2 cellular contexts compared by ENCODE assay signal in the genomic region with DNA sequence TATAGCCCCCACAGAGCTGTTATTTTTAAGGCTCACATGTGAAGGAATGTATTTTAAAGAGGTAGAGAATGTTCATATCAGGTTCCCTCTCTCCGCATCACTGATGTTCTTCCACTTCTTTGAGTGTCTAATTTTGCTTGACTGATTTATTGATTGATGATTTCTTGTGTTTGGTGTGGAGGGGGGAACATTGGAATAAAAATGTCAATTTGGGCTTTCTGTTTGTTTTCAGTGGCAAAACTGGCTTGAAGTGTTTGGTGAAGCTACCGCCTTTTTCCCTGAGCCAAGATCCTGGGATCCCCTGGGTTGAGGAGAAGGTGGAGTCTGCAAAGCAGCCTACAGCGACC.
TF ChIP-seq lines count a peak whose summit lies in the region.

No MANE protein-coding gene starts in this region.

TF ChIP-seq in IMR-90, 13 proteins besides CTCF, POLR2A, EP300 and RAD21:
- TF ChIP-seq BHLHE40 (IDR thresholded peaks at IDR 0.05; ENCODE audit: low read depth, low read length) (no peak), MAZ (IDR thresholded peaks at IDR 0.05; ENCODE audit: borderline replicate concordance, low read depth, low read length) (no peak), MAFK (IDR thresholded peaks at IDR 0.05; ENCODE audit: low read depth, low read length) (no peak), CHD1 (IDR thresholded peaks at IDR 0.05; ENCODE audit: low read depth, low read length) (no peak), CEBPB (IDR thresholded peaks at IDR 0.05; ENCODE audit: low read depth, low read length) (no peak), NFE2L2 (IDR thresholded peaks at IDR 0.05; ENCODE audit: low read depth, low read length) (no peak)
- TF ChIP-seq, protein P1, sequence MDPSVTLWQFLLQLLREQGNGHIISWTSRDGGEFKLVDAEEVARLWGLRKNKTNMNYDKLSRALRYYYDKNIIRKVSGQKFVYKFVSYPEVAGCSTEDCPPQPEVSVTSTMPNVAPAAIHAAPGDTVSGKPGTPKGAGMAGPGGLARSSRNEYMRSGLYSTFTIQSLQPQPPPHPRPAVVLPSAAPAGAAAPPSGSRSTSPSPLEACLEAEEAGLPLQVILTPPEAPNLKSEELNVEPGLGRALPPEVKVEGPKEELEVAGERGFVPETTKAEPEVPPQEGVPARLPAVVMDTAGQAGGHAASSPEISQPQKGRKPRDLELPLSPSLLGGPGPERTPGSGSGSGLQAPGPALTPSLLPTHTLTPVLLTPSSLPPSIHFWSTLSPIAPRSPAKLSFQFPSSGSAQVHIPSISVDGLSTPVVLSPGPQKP (IDR thresholded peaks at IDR 0.05; ENCODE audit: borderline replicate concordance, low read depth, low read length): no peak
- TF ChIP-seq, protein P2, sequence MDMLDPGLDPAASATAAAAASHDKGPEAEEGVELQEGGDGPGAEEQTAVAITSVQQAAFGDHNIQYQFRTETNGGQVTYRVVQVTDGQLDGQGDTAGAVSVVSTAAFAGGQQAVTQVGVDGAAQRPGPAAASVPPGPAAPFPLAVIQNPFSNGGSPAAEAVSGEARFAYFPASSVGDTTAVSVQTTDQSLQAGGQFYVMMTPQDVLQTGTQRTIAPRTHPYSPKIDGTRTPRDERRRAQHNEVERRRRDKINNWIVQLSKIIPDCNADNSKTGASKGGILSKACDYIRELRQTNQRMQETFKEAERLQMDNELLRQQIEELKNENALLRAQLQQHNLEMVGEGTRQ (IDR thresholded peaks at IDR 0.05; ENCODE audit: low read depth, low read length): no peak

TF ChIP-seq in H1, 55 proteins besides CTCF, POLR2A, EP300 and RAD21:
- TF ChIP-seq, protein P3, sequence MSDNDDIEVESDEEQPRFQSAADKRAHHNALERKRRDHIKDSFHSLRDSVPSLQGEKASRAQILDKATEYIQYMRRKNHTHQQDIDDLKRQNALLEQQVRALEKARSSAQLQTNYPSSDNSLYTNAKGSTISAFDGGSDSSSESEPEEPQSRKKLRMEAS (IDR thresholded peaks at IDR 0.05): no peak
- TF ChIP-seq SAP30 (IDR thresholded peaks at IDR 0.05; ENCODE audit: insufficient read depth, insufficient replicate concordance, low read length) (no peak), POU5F1 (IDR thresholded peaks at IDR 0.05; ENCODE audit: low read depth, low read length) (no peak), RBBP5 (IDR thresholded peaks at IDR 0.05; ENCODE audit: borderline replicate concordance, low read depth, low read length) (no peak), TAF1 (IDR thresholded peaks at IDR 0.05; ENCODE audit: low read depth, low read length) (no peak), SIN3A (conservative IDR thresholded peaks at IDR 0.05 in 1 of 2, IDR thresholded peaks at IDR 0.05 in 1 of 2; ENCODE audit: low read depth in 1 of 2, low read length in 2 of 2) (no peak), RXRA (IDR thresholded peaks at IDR 0.05; ENCODE audit: insufficient read depth, low read depth, low read length) (no peak), CHD2 (IDR thresholded peaks at IDR 0.05; ENCODE audit: low read length) (no peak), NANOG (IDR thresholded peaks at IDR 0.05; ENCODE audit: insufficient read depth, low read depth, low read length, poor library complexity, severe bottlenecking) (no peak), SP2 (IDR thresholded peaks at IDR 0.05; ENCODE audit: low read length) (no peak), CBX5 (IDR thresholded peaks at IDR 0.05; ENCODE audit: low read depth, low read length) (no peak), TEAD4 (IDR thresholded peaks at IDR 0.05; ENCODE audit: low read depth, low read length) (no peak), CHD1 (IDR thresholded peaks at IDR 0.05; ENCODE audit: low read depth, low read length) (no peak), EZH2 (IDR thresholded peaks at IDR 0.05; ENCODE audit: low read depth, low read length, severe bottlenecking) (no peak), HDAC6 (IDR thresholded peaks at IDR 0.05; ENCODE audit: low read depth, low read length) (no peak), EGR1 (IDR thresholded peaks at IDR 0.05; ENCODE audit: borderline replicate concordance, low read depth, low read length) (no peak), JUN (IDR thresholded peaks at IDR 0.05; ENCODE audit: low read depth, low read length) (no peak)
- TF ChIP-seq, protein P4, sequence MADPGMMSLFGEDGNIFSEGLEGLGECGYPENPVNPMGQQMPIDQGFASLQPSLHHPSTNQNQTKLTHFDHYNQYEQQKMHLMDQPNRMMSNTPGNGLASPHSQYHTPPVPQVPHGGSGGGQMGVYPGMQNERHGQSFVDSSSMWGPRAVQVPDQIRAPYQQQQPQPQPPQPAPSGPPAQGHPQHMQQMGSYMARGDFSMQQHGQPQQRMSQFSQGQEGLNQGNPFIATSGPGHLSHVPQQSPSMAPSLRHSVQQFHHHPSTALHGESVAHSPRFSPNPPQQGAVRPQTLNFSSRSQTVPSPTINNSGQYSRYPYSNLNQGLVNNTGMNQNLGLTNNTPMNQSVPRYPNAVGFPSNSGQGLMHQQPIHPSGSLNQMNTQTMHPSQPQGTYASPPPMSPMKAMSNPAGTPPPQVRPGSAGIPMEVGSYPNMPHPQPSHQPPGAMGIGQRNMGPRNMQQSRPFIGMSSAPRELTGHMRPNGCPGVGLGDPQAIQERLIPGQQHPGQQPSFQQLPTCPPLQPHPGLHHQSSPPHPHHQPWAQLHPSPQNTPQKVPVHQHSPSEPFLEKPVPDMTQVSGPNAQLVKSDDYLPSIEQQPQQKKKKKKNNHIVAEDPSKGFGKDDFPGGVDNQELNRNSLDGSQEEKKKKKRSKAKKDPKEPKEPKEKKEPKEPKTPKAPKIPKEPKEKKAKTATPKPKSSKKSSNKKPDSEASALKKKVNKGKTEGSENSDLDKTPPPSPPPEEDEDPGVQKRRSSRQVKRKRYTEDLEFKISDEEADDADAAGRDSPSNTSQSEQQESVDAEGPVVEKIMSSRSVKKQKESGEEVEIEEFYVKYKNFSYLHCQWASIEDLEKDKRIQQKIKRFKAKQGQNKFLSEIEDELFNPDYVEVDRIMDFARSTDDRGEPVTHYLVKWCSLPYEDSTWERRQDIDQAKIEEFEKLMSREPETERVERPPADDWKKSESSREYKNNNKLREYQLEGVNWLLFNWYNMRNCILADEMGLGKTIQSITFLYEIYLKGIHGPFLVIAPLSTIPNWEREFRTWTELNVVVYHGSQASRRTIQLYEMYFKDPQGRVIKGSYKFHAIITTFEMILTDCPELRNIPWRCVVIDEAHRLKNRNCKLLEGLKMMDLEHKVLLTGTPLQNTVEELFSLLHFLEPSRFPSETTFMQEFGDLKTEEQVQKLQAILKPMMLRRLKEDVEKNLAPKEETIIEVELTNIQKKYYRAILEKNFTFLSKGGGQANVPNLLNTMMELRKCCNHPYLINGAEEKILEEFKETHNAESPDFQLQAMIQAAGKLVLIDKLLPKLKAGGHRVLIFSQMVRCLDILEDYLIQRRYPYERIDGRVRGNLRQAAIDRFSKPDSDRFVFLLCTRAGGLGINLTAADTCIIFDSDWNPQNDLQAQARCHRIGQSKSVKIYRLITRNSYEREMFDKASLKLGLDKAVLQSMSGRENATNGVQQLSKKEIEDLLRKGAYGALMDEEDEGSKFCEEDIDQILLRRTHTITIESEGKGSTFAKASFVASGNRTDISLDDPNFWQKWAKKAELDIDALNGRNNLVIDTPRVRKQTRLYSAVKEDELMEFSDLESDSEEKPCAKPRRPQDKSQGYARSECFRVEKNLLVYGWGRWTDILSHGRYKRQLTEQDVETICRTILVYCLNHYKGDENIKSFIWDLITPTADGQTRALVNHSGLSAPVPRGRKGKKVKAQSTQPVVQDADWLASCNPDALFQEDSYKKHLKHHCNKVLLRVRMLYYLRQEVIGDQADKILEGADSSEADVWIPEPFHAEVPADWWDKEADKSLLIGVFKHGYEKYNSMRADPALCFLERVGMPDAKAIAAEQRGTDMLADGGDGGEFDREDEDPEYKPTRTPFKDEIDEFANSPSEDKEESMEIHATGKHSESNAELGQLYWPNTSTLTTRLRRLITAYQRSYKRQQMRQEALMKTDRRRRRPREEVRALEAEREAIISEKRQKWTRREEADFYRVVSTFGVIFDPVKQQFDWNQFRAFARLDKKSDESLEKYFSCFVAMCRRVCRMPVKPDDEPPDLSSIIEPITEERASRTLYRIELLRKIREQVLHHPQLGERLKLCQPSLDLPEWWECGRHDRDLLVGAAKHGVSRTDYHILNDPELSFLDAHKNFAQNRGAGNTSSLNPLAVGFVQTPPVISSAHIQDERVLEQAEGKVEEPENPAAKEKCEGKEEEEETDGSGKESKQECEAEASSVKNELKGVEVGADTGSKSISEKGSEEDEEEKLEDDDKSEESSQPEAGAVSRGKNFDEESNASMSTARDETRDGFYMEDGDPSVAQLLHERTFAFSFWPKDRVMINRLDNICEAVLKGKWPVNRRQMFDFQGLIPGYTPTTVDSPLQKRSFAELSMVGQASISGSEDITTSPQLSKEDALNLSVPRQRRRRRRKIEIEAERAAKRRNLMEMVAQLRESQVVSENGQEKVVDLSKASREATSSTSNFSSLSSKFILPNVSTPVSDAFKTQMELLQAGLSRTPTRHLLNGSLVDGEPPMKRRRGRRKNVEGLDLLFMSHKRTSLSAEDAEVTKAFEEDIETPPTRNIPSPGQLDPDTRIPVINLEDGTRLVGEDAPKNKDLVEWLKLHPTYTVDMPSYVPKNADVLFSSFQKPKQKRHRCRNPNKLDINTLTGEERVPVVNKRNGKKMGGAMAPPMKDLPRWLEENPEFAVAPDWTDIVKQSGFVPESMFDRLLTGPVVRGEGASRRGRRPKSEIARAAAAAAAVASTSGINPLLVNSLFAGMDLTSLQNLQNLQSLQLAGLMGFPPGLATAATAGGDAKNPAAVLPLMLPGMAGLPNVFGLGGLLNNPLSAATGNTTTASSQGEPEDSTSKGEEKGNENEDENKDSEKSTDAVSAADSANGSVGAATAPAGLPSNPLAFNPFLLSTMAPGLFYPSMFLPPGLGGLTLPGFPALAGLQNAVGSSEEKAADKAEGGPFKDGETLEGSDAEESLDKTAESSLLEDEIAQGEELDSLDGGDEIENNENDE (IDR thresholded peaks at IDR 0.05; ENCODE audit: insufficient replicate concordance, low read length): no peak
